In the genomic region with DNA sequence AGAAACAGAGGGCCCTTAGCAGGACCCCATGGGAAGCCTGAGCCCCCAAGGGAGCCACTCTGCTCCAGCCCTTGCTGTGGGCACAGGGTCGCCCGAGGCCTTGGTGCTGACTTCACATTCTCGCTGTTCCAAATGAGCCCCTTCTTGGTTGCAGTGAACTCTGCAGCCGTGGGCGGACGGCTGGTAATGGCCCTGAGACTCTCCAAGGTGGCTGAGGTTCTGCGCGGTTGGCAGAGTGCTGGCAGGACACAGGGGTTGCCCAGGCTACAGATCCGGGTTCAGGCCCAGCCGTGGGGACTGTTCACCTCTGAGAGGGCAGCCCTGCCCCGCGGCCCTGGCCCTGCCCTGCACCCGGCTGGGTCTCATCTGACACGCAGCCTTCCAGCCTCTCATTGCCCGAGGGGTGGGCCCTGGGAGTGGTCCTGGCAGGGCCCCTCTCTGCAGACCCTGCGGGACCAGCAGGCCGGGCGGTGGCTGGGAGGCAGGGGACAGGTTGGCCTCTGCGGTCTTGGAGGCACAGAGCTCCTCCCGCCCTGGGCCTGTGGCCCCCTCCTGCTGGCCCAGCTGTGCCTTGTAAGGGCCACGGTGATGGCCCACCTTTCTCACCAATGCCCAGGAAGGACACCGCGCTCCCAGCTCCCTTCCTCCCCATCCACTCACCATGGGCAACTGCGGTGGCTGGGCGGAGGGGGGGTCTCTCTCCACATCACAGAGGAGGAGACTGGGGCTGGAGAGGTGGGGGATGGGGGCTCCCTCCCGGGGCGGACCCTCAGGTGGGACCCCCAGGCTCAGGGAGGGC, we compare ENCODE assay signal across 9 cellular contexts. TPM values are rescaled to one million over a fixed set of nuclear protein-coding genes. Genes with fewer than 3 reads are reported as not detected.
DNase-seq lines count a peak whose midpoint lies in the region; ATAC-seq and TF ChIP-seq lines count a peak whose summit lies in the region.
"Had no signal": no experiment of that assay in that cellular context is flagged by ENCODE, and none has a peak within 500 bp of the region (broad histone marks: within the 10 kb centered on the region; RNA-seq: fewer than 3 reads in every experiment).

No MANE protein-coding gene starts in this region.

- H3K9me3 Mint-ChIP-seq in immature natural killer cell: no peaks in the 10 kb centered on the region

- peaks cover 0 to 4% (median 0%) of the 10 kb centered on the region in 3 donors for H3K36me3 Mint-ChIP-seq in immature natural killer cell

- ATAC-seq in omental fat pad (ENCODE audit: low FRiP score): peak; percentile 6

- no peaks in the 10 kb centered on the region for H3K36me3 ChIP-seq in adipocyte (ENCODE audit: control insufficient read depth, insufficient read depth, low read length, severe bottlenecking)
- H3K36me3 ChIP-seq in effector memory CD4-positive, alpha-beta T cell (ENCODE audit: control insufficient read depth, insufficient read depth, low read length): no peaks in the 10 kb centered on the region
- H3K36me3 ChIP-seq: adrenal gland had no signal

- peak overlapping the region in 1 of 5 donors; percentile 13 for H3K4me3 Mint-ChIP-seq in immature natural killer cell

- no peak overlapping the region for H3K27ac Mint-ChIP-seq in immature natural killer cell

- no peak overlapping the region for H3K27ac ChIP-seq in effector memory CD4-positive, alpha-beta T cell (ENCODE audit: insufficient read depth, low read length, poor library complexity, severe bottlenecking)
- H3K27ac ChIP-seq: adrenal gland had no signal

- no peak for TF ChIP-seq CTCF in omental fat pad (IDR thresholded peaks at IDR 0.05)

- peaks cover 15 to 16% of the 10 kb centered on the region in 2 donors for H3K4me1 Mint-ChIP-seq in immature natural killer cell

- H3K27me3 Mint-ChIP-seq in immature natural killer cell (ENCODE audit: low read depth in 3 of 3): peaks cover 1 to 14% (median 4%) of the 10 kb centered on the region in 3 donors

- DNase-seq in stimulated activated CD4-positive, alpha-beta T cell treated with anti-CD3 and anti-CD28 coated beads, Interleukin-15, amount 100 ng/mL, for 24 hours: peak; percentile 38
- no peak for DNase-seq in stimulated activated CD4-positive, alpha-beta T cell treated with anti-CD3 and anti-CD28 coated beads, Interleukin-2, amount 100 ng/mL, for 48 hours
- no peak for DNase-seq in Jurkat, Clone E6-1 (ENCODE audit: low read depth, low spot score)
- DNase-seq in adipocyte (ENCODE audit: low read depth): no peak
- DNase-seq in omental fat pad (ENCODE audit: low spot score): no peak
- no peak for DNase-seq in AG20443 (ENCODE audit: low spot score)
- no peak for DNase-seq in effector memory CD4-positive, alpha-beta T cell
- DNase-seq in immature natural killer cell: no peak

- no peaks in the 10 kb centered on the region for H3K9me3 ChIP-seq in adipocyte (ENCODE audit: control insufficient read depth, low read length)
- H3K9me3 ChIP-seq in effector memory CD4-positive, alpha-beta T cell (ENCODE audit: control insufficient read depth, low read length): no peaks in the 10 kb centered on the region
- H3K9me3 ChIP-seq: adrenal gland had no signal

- H3K27me3 ChIP-seq in adipocyte (replicated peaks; ENCODE audit: control insufficient read depth, insufficient read depth, low read length): no peaks in the 10 kb centered on the region
- H3K27me3 ChIP-seq in effector memory CD4-positive, alpha-beta T cell (replicated peaks; ENCODE audit: control insufficient read depth, insufficient read depth, low read length, poor library complexity, severe bottlenecking): peaks cover 12% of the 10 kb centered on the region
- H3K27me3 ChIP-seq: adrenal gland had no signal

- H3K4me1 ChIP-seq in adipocyte (ENCODE audit: control insufficient read depth, insufficient read depth, low read length): peaks cover 21% of the 10 kb centered on the region
- H3K4me1 ChIP-seq in effector memory CD4-positive, alpha-beta T cell (ENCODE audit: control insufficient read depth, insufficient read depth, low read length, poor library complexity, severe bottlenecking): peaks cover 7% of the 10 kb centered on the region

- H3K9ac ChIP-seq in adipocyte (ENCODE audit: low read length): no peak overlapping the region

- peak overlapping the region; percentile 29 for H3K4me3 ChIP-seq in Jurkat, Clone E6-1 (ENCODE audit: low read length)
- peak overlapping the region; percentile 71 for H3K4me3 ChIP-seq in adipocyte (ENCODE audit: low read length)
- H3K4me3 ChIP-seq in effector memory CD4-positive, alpha-beta T cell (ENCODE audit: insufficient read depth, low read depth, low read length, poor library complexity, severe bottlenecking): no peak overlapping the region

RNA-seq across cellular contexts. Expression of gene AHRR, which starts 51.6 kb away (rescaled TPM):
- 1.1 TPM for polyA plus RNA-seq in Jurkat, Clone E6-1 (2012; ENCODE audit: insufficient read depth, insufficient read length)
- 1 to 10 TPM in 2 of 4 donors, under 1 TPM in 2; 0.25 to 2.2 (median 1.6) TPM for total RNA-seq in omental fat pad
- polyA plus RNA-seq in immature natural killer cell: under 1 TPM in 1 of 3 donors, not detected in 2; 0.16 TPM
